Comparison of ENCODE assay signal across 1 cellular context in genomic region chr10:67764012-67764822, GRCh38.
TF ChIP-seq lines count a peak whose summit lies in the region.

No MANE protein-coding gene starts in this region.

TF ChIP-seq in K562, 482 proteins besides CTCF, POLR2A, EP300 and RAD21 (continued from another document and continues in another):
- TF ChIP-seq ZFP36 (IDR thresholded peaks at IDR 0.05; ENCODE audit: low read depth, low read length, partially characterized antibody) (peak; percentile 55), ZBTB40 (IDR thresholded peaks at IDR 0.05) (peak; percentile 91), ZBTB40 (CRISPR knock-in tag; IDR thresholded peaks at IDR 0.05) (no peak), ZBED1 (IDR thresholded peaks at IDR 0.05) (0 out of 2 replicates have a peak, but pooled peaks have one; percentile 49), ZNF766 (CRISPR knock-in tag; conservative IDR thresholded peaks at IDR 0.05) (no peak), TEAD1 (CRISPR knock-in tag; IDR thresholded peaks at IDR 0.05) (peak; percentile 63 to 73; a peak in 3 of 4 replicates), ATF7 (IDR thresholded peaks at IDR 0.05) (peak; percentile 83), KHSRP (IDR thresholded peaks at IDR 0.05) (no peak), ZNF263 (CRISPR knock-in tag; IDR thresholded peaks at IDR 0.05; ENCODE audit: borderline replicate concordance) (0 out of 2 replicates have a peak, but pooled peaks have one; percentile 38), TAF9B (IDR thresholded peaks at IDR 0.05; ENCODE audit: partially characterized antibody) (no peak), PCBP1 (IDR thresholded peaks at IDR 0.05; ENCODE audit: low read depth, low read length, poor library complexity, severe bottlenecking) (no peak), HDAC1 (IDR thresholded peaks at IDR 0.05) (peak; percentile 36 to 99; a peak in 3 of 4 replicates), NKRF (IDR thresholded peaks at IDR 0.05; ENCODE audit: borderline replicate concordance) (no peak; the same call in 1 of the 2 replicates), ZHX1 (conservative IDR thresholded peaks at IDR 0.05; ENCODE audit: low read length) (0 out of 2 replicates have a peak, but pooled peaks have one; percentile 42), TAF15 (IDR thresholded peaks at IDR 0.05; ENCODE audit: low read depth, low read length) (no peak), ZNF75A (CRISPR knock-in tag; IDR thresholded peaks at IDR 0.05) (0 out of 2 replicates have a peak, but pooled peaks have one; percentile 18), E2F4 (CRISPR knock-in tag; IDR thresholded peaks at IDR 0.05; ENCODE audit: low read depth) (peak; percentile 87; the same call in 1 of the 2 replicates), MITF (IDR thresholded peaks at IDR 0.05) (no peak), E4F1 (CRISPR knock-in tag; IDR thresholded peaks at IDR 0.05; ENCODE audit: borderline replicate concordance) (no peak), EHMT2 (IDR thresholded peaks at IDR 0.05) (no peak), STAG1 (CRISPR knock-in tag; IDR thresholded peaks at IDR 0.05; ENCODE audit: borderline replicate concordance) (no peak), SREBF1 (IDR thresholded peaks at IDR 0.05; ENCODE audit: borderline replicate concordance, low read depth, low read length) (peak; percentile 78; the same call in 1 of the 2 replicates), THAP12 (CRISPR knock-in tag; IDR thresholded peaks at IDR 0.05) (no peak), SOX6 (IDR thresholded peaks at IDR 0.05) (peak; percentile 43; the same call in 1 of the 2 replicates), ZSCAN32 (CRISPR knock-in tag; IDR thresholded peaks at IDR 0.05) (peak; percentile 51; the same call in 1 of the 2 replicates), DIDO1 (tag; IDR thresholded peaks at IDR 0.05; ENCODE audit: low read depth) (no peak), ZKSCAN3 (CRISPR knock-in tag; IDR thresholded peaks at IDR 0.05) (no peak), ZNF583 (CRISPR knock-in tag; IDR thresholded peaks at IDR 0.05) (peak; percentile 55; the same call in 1 of the 2 replicates), HNRNPH1 (optimal IDR thresholded peaks at IDR 0.05; ENCODE audit: low read depth, low read length) (no peak)
